1 cellular context compared by ENCODE assay signal in the genomic region with DNA sequence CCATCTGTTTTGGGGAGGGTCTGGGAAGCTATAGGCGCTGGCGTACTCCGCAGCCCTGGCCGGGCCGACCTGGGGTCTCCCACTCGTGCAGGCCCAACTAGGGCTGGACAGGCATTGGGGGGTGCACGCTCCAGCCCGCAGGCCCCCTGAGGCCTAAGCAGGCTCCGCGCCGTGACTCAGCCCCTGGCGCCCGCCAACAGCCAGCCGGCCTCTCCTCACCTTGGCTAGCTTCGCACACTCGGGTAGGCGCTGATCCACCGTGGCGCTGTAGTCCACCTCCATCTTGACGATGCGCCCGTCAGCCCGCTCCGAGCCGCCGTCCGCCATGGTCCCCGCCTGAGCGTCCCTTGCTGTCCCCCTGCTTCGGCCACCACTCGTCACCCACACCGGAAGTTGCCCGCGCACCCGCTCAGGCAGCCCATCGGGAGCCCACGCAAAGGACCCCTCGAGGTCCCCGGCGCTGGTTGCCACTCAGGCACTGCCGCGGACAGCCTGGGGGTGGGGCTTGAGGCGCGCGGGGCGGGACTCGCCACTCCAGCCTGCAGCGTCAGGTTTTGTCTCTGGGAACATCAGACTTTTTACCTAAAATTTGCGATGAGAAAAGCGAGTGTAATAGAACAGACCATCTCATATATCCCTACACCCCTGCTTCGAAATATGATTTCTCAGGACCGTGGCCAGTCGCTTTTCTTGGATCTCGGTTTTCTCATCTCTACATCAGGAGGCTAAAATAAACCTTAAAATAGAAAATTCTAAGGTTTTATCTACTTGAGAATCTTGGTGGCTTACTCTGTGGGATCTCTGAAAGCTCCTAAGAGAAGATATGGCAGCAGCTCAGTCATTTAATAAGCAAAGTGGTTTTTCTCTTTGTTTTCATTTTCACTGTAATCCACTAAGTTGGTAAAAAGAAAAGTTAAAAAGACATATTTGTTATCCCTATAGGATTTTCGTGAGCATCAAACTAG.
A peak's percentile ranks its signal among the peaks of the same experiment; 100 is the strongest.
TF ChIP-seq lines count a peak whose summit lies in the region.

A gene (minus strand): TSS at position 385 of the 965 bp plus-strand sequence. CDS start 58 bp downstream, at position 327.

TF ChIP-seq in HepG2, 621 proteins besides CTCF, POLR2A, EP300 and RAD21 (continued from another document and continues in another):
- TF ChIP-seq, protein P1, sequence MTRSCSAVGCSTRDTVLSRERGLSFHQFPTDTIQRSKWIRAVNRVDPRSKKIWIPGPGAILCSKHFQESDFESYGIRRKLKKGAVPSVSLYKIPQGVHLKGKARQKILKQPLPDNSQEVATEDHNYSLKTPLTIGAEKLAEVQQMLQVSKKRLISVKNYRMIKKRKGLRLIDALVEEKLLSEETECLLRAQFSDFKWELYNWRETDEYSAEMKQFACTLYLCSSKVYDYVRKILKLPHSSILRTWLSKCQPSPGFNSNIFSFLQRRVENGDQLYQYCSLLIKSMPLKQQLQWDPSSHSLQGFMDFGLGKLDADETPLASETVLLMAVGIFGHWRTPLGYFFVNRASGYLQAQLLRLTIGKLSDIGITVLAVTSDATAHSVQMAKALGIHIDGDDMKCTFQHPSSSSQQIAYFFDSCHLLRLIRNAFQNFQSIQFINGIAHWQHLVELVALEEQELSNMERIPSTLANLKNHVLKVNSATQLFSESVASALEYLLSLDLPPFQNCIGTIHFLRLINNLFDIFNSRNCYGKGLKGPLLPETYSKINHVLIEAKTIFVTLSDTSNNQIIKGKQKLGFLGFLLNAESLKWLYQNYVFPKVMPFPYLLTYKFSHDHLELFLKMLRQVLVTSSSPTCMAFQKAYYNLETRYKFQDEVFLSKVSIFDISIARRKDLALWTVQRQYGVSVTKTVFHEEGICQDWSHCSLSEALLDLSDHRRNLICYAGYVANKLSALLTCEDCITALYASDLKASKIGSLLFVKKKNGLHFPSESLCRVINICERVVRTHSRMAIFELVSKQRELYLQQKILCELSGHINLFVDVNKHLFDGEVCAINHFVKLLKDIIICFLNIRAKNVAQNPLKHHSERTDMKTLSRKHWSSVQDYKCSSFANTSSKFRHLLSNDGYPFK (CRISPR knock-in tag; IDR thresholded peaks at IDR 0.05; ENCODE audit: borderline replicate concordance): peak; percentile 95; the same call in 1 of the 2 replicates
- TF ChIP-seq RFXAP (CRISPR knock-in tag; IDR thresholded peaks at IDR 0.05; ENCODE audit: borderline replicate concordance): peak; percentile 55
- 0 out of 2 replicates have a peak, but pooled peaks have one; percentile 64 for TF ChIP-seq HNRNPL (IDR thresholded peaks at IDR 0.05; ENCODE audit: low read depth, low read length)
- peak; percentile 99 for TF ChIP-seq RBFOX2 (IDR thresholded peaks at IDR 0.05; ENCODE audit: low read depth, low read length)
- TF ChIP-seq ZNF562 (CRISPR knock-in tag; IDR thresholded peaks at IDR 0.05; ENCODE audit: borderline replicate concordance): no peak
- TF ChIP-seq, protein P2, sequence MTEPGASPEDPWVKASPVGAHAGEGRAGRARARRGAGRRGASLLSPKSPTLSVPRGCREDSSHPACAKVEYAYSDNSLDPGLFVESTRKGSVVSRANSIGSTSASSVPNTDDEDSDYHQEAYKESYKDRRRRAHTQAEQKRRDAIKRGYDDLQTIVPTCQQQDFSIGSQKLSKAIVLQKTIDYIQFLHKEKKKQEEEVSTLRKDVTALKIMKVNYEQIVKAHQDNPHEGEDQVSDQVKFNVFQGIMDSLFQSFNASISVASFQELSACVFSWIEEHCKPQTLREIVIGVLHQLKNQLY (CRISPR knock-in tag; IDR thresholded peaks at IDR 0.05): no peak
- TF ChIP-seq, protein P3, sequence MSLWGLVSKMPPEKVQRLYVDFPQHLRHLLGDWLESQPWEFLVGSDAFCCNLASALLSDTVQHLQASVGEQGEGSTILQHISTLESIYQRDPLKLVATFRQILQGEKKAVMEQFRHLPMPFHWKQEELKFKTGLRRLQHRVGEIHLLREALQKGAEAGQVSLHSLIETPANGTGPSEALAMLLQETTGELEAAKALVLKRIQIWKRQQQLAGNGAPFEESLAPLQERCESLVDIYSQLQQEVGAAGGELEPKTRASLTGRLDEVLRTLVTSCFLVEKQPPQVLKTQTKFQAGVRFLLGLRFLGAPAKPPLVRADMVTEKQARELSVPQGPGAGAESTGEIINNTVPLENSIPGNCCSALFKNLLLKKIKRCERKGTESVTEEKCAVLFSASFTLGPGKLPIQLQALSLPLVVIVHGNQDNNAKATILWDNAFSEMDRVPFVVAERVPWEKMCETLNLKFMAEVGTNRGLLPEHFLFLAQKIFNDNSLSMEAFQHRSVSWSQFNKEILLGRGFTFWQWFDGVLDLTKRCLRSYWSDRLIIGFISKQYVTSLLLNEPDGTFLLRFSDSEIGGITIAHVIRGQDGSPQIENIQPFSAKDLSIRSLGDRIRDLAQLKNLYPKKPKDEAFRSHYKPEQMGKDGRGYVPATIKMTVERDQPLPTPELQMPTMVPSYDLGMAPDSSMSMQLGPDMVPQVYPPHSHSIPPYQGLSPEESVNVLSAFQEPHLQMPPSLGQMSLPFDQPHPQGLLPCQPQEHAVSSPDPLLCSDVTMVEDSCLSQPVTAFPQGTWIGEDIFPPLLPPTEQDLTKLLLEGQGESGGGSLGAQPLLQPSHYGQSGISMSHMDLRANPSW (CRISPR knock-in tag; IDR thresholded peaks at IDR 0.05; ENCODE audit: borderline replicate concordance): peak; percentile 59; the same call in 1 of the 2 replicates
- TF ChIP-seq ZC3H13 (CRISPR knock-in tag; IDR thresholded peaks at IDR 0.05): peak; percentile 93
- TF ChIP-seq, protein P4, sequence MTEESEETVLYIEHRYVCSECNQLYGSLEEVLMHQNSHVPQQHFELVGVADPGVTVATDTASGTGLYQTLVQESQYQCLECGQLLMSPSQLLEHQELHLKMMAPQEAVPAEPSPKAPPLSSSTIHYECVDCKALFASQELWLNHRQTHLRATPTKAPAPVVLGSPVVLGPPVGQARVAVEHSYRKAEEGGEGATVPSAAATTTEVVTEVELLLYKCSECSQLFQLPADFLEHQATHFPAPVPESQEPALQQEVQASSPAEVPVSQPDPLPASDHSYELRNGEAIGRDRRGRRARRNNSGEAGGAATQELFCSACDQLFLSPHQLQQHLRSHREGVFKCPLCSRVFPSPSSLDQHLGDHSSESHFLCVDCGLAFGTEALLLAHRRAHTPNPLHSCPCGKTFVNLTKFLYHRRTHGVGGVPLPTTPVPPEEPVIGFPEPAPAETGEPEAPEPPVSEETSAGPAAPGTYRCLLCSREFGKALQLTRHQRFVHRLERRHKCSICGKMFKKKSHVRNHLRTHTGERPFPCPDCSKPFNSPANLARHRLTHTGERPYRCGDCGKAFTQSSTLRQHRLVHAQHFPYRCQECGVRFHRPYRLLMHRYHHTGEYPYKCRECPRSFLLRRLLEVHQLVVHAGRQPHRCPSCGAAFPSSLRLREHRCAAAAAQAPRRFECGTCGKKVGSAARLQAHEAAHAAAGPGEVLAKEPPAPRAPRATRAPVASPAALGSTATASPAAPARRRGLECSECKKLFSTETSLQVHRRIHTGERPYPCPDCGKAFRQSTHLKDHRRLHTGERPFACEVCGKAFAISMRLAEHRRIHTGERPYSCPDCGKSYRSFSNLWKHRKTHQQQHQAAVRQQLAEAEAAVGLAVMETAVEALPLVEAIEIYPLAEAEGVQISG (CRISPR knock-in tag; IDR thresholded peaks at IDR 0.05): peak; percentile 93
- no peak for TF ChIP-seq ZNF207 (IDR thresholded peaks at IDR 0.05; ENCODE audit: borderline replicate concordance)
- TF ChIP-seq MTF2 (CRISPR knock-in tag; IDR thresholded peaks at IDR 0.05; ENCODE audit: borderline replicate concordance): no peak; the same call in 1 of the 2 replicates
- TF ChIP-seq FOXA3 (CRISPR knock-in tag; IDR thresholded peaks at IDR 0.05): peak; percentile 79
- TF ChIP-seq GATA4 (IDR thresholded peaks at IDR 0.05; ENCODE audit: borderline replicate concordance, low read depth): peak; percentile 59; the same call in 1 of the 2 replicates
- peak; percentile 83 for TF ChIP-seq HNRNPH1 (optimal IDR thresholded peaks at IDR 0.05; ENCODE audit: low read depth, low read length)
- peak; percentile 94 for TF ChIP-seq ZSCAN21 (CRISPR knock-in tag; IDR thresholded peaks at IDR 0.05; ENCODE audit: borderline replicate concordance)
- peak; percentile 92 for TF ChIP-seq YY1 (IDR thresholded peaks at IDR 0.05; ENCODE audit: insufficient read depth, insufficient replicate concordance, low read depth, low read length)
- peak; percentile 86 for TF ChIP-seq GABPA (IDR thresholded peaks at IDR 0.05; ENCODE audit: low read depth, low read length)
- peak; percentile 96 for TF ChIP-seq GABPA (CRISPR knock-in tag; IDR thresholded peaks at IDR 0.05; ENCODE audit: low read depth)
- TF ChIP-seq ZNF672 (CRISPR knock-in tag; IDR thresholded peaks at IDR 0.05): no peak
- TF ChIP-seq, protein P5, sequence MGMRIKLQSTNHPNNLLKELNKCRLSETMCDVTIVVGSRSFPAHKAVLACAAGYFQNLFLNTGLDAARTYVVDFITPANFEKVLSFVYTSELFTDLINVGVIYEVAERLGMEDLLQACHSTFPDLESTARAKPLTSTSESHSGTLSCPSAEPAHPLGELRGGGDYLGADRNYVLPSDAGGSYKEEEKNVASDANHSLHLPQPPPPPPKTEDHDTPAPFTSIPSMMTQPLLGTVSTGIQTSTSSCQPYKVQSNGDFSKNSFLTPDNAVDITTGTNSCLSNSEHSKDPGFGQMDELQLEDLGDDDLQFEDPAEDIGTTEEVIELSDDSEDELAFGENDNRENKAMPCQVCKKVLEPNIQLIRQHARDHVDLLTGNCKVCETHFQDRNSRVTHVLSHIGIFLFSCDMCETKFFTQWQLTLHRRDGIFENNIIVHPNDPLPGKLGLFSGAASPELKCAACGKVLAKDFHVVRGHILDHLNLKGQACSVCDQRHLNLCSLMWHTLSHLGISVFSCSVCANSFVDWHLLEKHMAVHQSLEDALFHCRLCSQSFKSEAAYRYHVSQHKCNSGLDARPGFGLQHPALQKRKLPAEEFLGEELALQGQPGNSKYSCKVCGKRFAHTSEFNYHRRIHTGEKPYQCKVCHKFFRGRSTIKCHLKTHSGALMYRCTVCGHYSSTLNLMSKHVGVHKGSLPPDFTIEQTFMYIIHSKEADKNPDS (CRISPR knock-in tag; IDR thresholded peaks at IDR 0.05): no peak; the same call in 1 of the 2 replicates
- peak; percentile 94 for TF ChIP-seq TBX2 (CRISPR knock-in tag; IDR thresholded peaks at IDR 0.05; ENCODE audit: borderline replicate concordance)
- TF ChIP-seq, protein P6, sequence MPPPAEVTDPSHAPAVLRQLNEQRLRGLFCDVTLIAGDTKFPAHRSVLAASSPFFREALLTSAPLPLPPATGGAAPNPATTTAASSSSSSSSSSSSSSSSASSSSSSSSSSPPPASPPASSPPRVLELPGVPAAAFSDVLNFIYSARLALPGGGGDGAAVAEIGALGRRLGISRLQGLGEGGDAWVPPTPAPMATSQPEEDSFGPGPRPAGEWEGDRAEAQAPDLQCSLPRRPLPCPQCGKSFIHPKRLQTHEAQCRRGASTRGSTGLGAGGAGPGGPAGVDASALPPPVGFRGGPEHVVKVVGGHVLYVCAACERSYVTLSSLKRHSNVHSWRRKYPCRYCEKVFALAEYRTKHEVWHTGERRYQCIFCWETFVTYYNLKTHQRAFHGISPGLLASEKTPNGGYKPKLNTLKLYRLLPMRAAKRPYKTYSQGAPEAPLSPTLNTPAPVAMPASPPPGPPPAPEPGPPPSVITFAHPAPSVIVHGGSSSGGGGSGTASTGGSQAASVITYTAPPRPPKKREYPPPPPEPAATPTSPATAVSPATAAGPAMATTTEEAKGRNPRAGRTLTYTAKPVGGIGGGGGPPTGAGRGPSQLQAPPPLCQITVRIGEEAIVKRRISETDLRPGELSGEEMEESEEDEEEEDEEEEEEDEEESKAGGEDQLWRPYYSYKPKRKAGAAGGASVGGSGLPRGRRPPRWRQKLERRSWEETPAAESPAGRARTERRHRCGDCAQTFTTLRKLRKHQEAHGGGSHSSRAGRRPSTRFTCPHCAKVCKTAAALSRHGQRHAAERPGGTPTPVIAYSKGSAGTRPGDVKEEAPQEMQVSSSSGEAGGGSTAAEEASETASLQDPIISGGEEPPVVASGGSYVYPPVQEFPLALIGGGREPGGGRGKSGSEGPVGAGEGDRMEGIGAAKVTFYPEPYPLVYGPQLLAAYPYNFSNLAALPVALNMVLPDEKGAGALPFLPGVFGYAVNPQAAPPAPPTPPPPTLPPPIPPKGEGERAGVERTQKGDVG (CRISPR knock-in tag; IDR thresholded peaks at IDR 0.05; ENCODE audit: borderline replicate concordance): peak; percentile 88
- TF ChIP-seq, protein P7, sequence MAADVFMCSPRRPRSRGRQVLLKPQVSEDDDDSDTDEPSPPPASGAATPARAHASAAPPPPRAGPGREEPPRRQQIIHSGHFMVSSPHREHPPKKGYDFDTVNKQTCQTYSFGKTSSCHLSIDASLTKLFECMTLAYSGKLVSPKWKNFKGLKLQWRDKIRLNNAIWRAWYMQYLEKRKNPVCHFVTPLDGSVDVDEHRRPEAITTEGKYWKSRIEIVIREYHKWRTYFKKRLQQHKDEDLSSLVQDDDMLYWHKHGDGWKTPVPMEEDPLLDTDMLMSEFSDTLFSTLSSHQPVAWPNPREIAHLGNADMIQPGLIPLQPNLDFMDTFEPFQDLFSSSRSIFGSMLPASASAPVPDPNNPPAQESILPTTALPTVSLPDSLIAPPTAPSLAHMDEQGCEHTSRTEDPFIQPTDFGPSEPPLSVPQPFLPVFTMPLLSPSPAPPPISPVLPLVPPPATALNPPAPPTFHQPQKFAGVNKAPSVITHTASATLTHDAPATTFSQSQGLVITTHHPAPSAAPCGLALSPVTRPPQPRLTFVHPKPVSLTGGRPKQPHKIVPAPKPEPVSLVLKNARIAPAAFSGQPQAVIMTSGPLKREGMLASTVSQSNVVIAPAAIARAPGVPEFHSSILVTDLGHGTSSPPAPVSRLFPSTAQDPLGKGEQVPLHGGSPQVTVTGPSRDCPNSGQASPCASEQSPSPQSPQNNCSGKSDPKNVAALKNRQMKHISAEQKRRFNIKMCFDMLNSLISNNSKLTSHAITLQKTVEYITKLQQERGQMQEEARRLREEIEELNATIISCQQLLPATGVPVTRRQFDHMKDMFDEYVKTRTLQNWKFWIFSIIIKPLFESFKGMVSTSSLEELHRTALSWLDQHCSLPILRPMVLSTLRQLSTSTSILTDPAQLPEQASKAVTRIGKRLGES (CRISPR knock-in tag; IDR thresholded peaks at IDR 0.05; ENCODE audit: borderline replicate concordance): no peak
- TF ChIP-seq CENPT (CRISPR knock-in tag; IDR thresholded peaks at IDR 0.05; ENCODE audit: low read depth): peak; percentile 84; the same call in 1 of the 2 replicates
- TF ChIP-seq CBX1 (IDR thresholded peaks at IDR 0.05; ENCODE audit: low read depth): peak; percentile 99
- TF ChIP-seq, protein P8, sequence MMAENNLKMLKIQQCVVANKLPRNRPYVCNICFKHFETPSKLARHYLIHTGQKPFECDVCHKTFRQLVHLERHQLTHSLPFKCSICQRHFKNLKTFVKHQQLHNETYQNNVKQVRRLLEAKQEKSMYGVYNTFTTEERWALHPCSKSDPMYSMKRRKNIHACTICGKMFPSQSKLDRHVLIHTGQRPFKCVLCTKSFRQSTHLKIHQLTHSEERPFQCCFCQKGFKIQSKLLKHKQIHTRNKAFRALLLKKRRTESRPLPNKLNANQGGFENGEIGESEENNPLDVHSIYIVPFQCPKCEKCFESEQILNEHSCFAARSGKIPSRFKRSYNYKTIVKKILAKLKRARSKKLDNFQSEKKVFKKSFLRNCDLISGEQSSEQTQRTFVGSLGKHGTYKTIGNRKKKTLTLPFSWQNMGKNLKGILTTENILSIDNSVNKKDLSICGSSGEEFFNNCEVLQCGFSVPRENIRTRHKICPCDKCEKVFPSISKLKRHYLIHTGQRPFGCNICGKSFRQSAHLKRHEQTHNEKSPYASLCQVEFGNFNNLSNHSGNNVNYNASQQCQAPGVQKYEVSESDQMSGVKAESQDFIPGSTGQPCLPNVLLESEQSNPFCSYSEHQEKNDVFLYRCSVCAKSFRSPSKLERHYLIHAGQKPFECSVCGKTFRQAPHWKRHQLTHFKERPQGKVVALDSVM (CRISPR knock-in tag; IDR thresholded peaks at IDR 0.05): peak; percentile 81
- TF ChIP-seq LCORL (IDR thresholded peaks at IDR 0.05): no peak
- peak; percentile 87 for TF ChIP-seq LCORL (CRISPR knock-in tag; IDR thresholded peaks at IDR 0.05)
- TF ChIP-seq ZBTB38 (CRISPR knock-in tag; IDR thresholded peaks at IDR 0.05): peak; percentile 95
- peak; percentile 98 for TF ChIP-seq ZNF788 (CRISPR knock-in tag; IDR thresholded peaks at IDR 0.05; ENCODE audit: borderline replicate concordance)
